In genomic region chr2:211216221-211216620, GRCh38 we compare ENCODE assay signal across 13 cellular contexts.
DNase-seq lines count a peak whose midpoint lies in the region; ATAC-seq and TF ChIP-seq lines count a peak whose summit lies in the region.
"Had no signal": no experiment of that assay in that cellular context is flagged by ENCODE, and none has a peak within 500 bp of the region (broad histone marks: within the 10 kb centered on the region; RNA-seq: fewer than 3 reads in every experiment).

No MANE protein-coding gene starts in this region.

- H3K9me2 ChIP-seq in HCT116 (ENCODE audit: insufficient read depth) (no peaks in the 10 kb centered on the region), hepatocyte (replicated peaks; ENCODE audit: insufficient read depth) (no peaks in the 10 kb centered on the region)

- WGBS in hepatocyte (ENCODE audit: low lambda C conversion rate, missing lambda C conversion rate), result 44% methylated on average over 1 of the region's 1 CpG

- ATAC-seq in HCT116 (no peak; the same call in 1 of the 2 replicates), HG03565 (IDR thresholded peaks at IDR 0.05; ENCODE audit: unreplicated experiment) (no peak), HG03025 (IDR thresholded peaks at IDR 0.05; ENCODE audit: low FRiP score, unreplicated experiment) (no peak)
- ATAC-seq: psoas muscle had no signal

- H3K79me2 ChIP-seq in HCT116 (ENCODE audit: insufficient read depth, low read length), result no peaks in the 10 kb centered on the region
- no peaks in the 10 kb centered on the region for H3K79me2 ChIP-seq in hepatocyte

- H3K9me3 ChIP-seq in HCT116 (ENCODE audit: control insufficient read depth in 1 of 2, insufficient read depth in 1 of 2, low read depth in 1 of 2, low read length in 2 of 2) (no peaks in the 10 kb centered on the region), hepatocyte (ENCODE audit: low read depth) (no peaks in the 10 kb centered on the region)
- H3K9me3 ChIP-seq: psoas muscle, upper lobe of left lung had no signal

- no peaks in the 10 kb centered on the region for H3K27me3 ChIP-seq in HCT116 (ENCODE audit: insufficient read depth, low read length)
- no peaks in the 10 kb centered on the region for H3K27me3 ChIP-seq in hepatocyte
- peaks cover 0 to 6% (median 0%) of the 10 kb centered on the region in 45 donors for H3K27me3 ChIP-seq in dorsolateral prefrontal cortex
- H3K27me3 ChIP-seq: upper lobe of left lung had no signal

- RAD21 ChIA-PET in HCT116 (lab: Charles Lee; ENCODE audit: low non-redundant PET in 1 of 2, low total read pairs in 2 of 2, uncharacterized antibody in 2 of 2, unreplicated experiment in 2 of 2), result no interaction called here

- H3K36me3 ChIP-seq in HCT116 (ENCODE audit: control insufficient read depth in 1 of 2, insufficient read depth in 2 of 2, low read length in 2 of 2) (no peaks in the 10 kb centered on the region), hepatocyte (replicated peaks; ENCODE audit: insufficient read depth, low read depth) (no peaks in the 10 kb centered on the region)
- H3K36me3 ChIP-seq: left ventricle myocardium inferior, upper lobe of left lung had no signal

- POLR2A ChIA-PET in HCT116 (lab: Charles Lee), result no interaction called here
- POLR2A ChIA-PET in RWPE1 (lab: Yijun Ruan, JAX; ENCODE audit: low non-redundant PET), result no interaction called here

- TF ChIP-seq CTCF in 22Rv1 (IDR thresholded peaks at IDR 0.05) (peak; percentile 42; the same call in 1 of the 2 replicates), HCT116 (IDR thresholded peaks at IDR 0.05 in 2 of 3, conservative IDR thresholded peaks at IDR 0.05 in 1 of 3; ENCODE audit: borderline replicate concordance in 1 of 3, insufficient read depth in 1 of 3, low read depth in 2 of 3, low read length in 2 of 3) (peak; percentile 28 to 53 (median 43); a peak in 5 of 6 replicates), RWPE1 (conservative IDR thresholded peaks at IDR 0.05; ENCODE audit: low read depth) (no peak), hepatocyte (IDR thresholded peaks at IDR 0.05; ENCODE audit: poor library complexity) (peak; percentile 43), dorsolateral prefrontal cortex (IDR thresholded peaks at IDR 0.05 in 54 of 56, conservative IDR thresholded peaks at IDR 0.05 in 2 of 56; ENCODE audit: low read depth in 1 of 56, partially characterized antibody in 56 of 56) (peak in 20 of 56 donors; percentile 9 to 40 (median 26))

- H3K27ac ChIP-seq in 22Rv1 (no peak overlapping the region), HCT116 (ENCODE audit: low read depth, low read length) (no peak overlapping the region), RWPE1 (no peak overlapping the region), hepatocyte (no peak overlapping the region), dorsolateral prefrontal cortex (no peak overlapping the region)
- H3K27ac ChIP-seq: left ventricle myocardium inferior, psoas muscle, SK-N-MC, upper lobe of left lung had no signal

- no peak for TF ChIP-seq POLR2A in HCT116 (IDR thresholded peaks at IDR 0.05; ENCODE audit: borderline replicate concordance, extremely low read depth, insufficient read depth, insufficient read length)

- intact Hi-C loops in HCT116 (cut with micrococcal nuclease), result loop anchor here (10.0 kb wide), 1 partner anchor 1329 kb away; no protein-coding TSS in a partner anchor
- intact Hi-C loops in dorsolateral prefrontal cortex (cut with DNase I), result no loop called here

- CTCF ChIA-PET in HCT116 (lab: Charles Lee) (interaction anchor here (0.7 kb wide), 1 partner anchor 11 kb away, joined by 3 read pairs; no protein-coding TSS in a partner anchor), RWPE1 (lab: Yijun Ruan, JAX) (interaction anchor here (0.6 to 0.7 kb wide), 4 partner anchors 16 to 1140 kb away, joined by 3 to 4 read pairs (median 4); no protein-coding TSS in a partner anchor)

- no peaks in the 10 kb centered on the region for H3K4me1 ChIP-seq in HCT116 (ENCODE audit: control insufficient read depth in 1 of 2, insufficient read depth in 2 of 2, low read length in 2 of 2)
- no peaks in the 10 kb centered on the region for H3K4me1 ChIP-seq in hepatocyte (ENCODE audit: insufficient read depth)
- H3K4me1 ChIP-seq: left ventricle myocardium inferior, psoas muscle, upper lobe of left lung had no signal

- H3K4me3 ChIP-seq in HCT116 (replicated peaks in 1 of 2; ENCODE audit: low read depth in 1 of 2, low read length in 2 of 2) (no peak overlapping the region), hepatocyte (no peak overlapping the region), dorsolateral prefrontal cortex (no peak overlapping the region)
- H3K4me3 ChIP-seq: left ventricle myocardium inferior, psoas muscle, SK-N-MC, upper lobe of left lung had no signal

- no peak overlapping the region for H3K9ac ChIP-seq in HCT116 (ENCODE audit: low read length)

- TF ChIP-seq RAD21 in HCT116 (IDR thresholded peaks at IDR 0.05; ENCODE audit: low read depth), result peak; percentile 51

- H4K20me1 ChIP-seq in HCT116 (ENCODE audit: insufficient read depth), result no peaks in the 10 kb centered on the region
- no peaks in the 10 kb centered on the region for H4K20me1 ChIP-seq in hepatocyte (ENCODE audit: insufficient read depth, poor library complexity, severe bottlenecking)

- H3K4me2 ChIP-seq in HCT116 (ENCODE audit: low read length) (no peak overlapping the region), hepatocyte (no peak overlapping the region)

- DNase-seq in HCT116 (ENCODE audit: low read depth, low spot score) (no peak), RWPE1 (ENCODE audit: low spot score) (peak; percentile 1), hepatocyte (ENCODE audit: low spot score) (no peak), dorsolateral prefrontal cortex (no peak)
- no peak for DNase-seq in activated CD8-positive, alpha-beta memory T cell treated with anti-CD3 and anti-CD28 coated beads, Interleukin-2, amount 50 U/mL, for 4 hours
- DNase-seq: left ventricle myocardium inferior, NCI-H2029 treated with DMSO at 0.1 percent for 48 hours, psoas muscle, upper lobe of left lung had no signal

- BruUV-seq in HCT116 (replicated peaks; lab: Mats Ljungman, UMichigan), result no TSS peak

- H2AFZ ChIP-seq in HCT116 (ENCODE audit: low read depth, low read length, poor library complexity, severe bottlenecking) (no peak overlapping the region), hepatocyte (no peak overlapping the region)

TF ChIP-seq in HCT116, 20 proteins besides CTCF, POLR2A, EP300 and RAD21:
- no peak for TF ChIP-seq POLR2AphosphoS5 (IDR thresholded peaks at IDR 0.05; ENCODE audit: low read depth, low read length)
- no peak for TF ChIP-seq CEBPB (IDR thresholded peaks at IDR 0.05; ENCODE audit: low read depth)
- TF ChIP-seq ZFX (IDR thresholded peaks at IDR 0.05), result no peak
- no peak for TF ChIP-seq JUND (IDR thresholded peaks at IDR 0.05)
- no peak for TF ChIP-seq ELF1 (IDR thresholded peaks at IDR 0.05; ENCODE audit: borderline replicate concordance, low read depth)
- no peak for TF ChIP-seq YY1 (IDR thresholded peaks at IDR 0.05; ENCODE audit: extremely low read depth, insufficient replicate concordance, low read depth, low read length)
- TF ChIP-seq SP1 (IDR thresholded peaks at IDR 0.05; ENCODE audit: low read depth), result no peak
- TF ChIP-seq SIN3A (IDR thresholded peaks at IDR 0.05; ENCODE audit: low read depth), result no peak
- TF ChIP-seq, protein P1, sequence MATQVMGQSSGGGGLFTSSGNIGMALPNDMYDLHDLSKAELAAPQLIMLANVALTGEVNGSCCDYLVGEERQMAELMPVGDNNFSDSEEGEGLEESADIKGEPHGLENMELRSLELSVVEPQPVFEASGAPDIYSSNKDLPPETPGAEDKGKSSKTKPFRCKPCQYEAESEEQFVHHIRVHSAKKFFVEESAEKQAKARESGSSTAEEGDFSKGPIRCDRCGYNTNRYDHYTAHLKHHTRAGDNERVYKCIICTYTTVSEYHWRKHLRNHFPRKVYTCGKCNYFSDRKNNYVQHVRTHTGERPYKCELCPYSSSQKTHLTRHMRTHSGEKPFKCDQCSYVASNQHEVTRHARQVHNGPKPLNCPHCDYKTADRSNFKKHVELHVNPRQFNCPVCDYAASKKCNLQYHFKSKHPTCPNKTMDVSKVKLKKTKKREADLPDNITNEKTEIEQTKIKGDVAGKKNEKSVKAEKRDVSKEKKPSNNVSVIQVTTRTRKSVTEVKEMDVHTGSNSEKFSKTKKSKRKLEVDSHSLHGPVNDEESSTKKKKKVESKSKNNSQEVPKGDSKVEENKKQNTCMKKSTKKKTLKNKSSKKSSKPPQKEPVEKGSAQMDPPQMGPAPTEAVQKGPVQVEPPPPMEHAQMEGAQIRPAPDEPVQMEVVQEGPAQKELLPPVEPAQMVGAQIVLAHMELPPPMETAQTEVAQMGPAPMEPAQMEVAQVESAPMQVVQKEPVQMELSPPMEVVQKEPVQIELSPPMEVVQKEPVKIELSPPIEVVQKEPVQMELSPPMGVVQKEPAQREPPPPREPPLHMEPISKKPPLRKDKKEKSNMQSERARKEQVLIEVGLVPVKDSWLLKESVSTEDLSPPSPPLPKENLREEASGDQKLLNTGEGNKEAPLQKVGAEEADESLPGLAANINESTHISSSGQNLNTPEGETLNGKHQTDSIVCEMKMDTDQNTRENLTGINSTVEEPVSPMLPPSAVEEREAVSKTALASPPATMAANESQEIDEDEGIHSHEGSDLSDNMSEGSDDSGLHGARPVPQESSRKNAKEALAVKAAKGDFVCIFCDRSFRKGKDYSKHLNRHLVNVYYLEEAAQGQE (IDR thresholded peaks at IDR 0.05; ENCODE audit: low read depth), result no peak
